ENCODE assay signal across 8 cellular contexts in the genomic region with DNA sequence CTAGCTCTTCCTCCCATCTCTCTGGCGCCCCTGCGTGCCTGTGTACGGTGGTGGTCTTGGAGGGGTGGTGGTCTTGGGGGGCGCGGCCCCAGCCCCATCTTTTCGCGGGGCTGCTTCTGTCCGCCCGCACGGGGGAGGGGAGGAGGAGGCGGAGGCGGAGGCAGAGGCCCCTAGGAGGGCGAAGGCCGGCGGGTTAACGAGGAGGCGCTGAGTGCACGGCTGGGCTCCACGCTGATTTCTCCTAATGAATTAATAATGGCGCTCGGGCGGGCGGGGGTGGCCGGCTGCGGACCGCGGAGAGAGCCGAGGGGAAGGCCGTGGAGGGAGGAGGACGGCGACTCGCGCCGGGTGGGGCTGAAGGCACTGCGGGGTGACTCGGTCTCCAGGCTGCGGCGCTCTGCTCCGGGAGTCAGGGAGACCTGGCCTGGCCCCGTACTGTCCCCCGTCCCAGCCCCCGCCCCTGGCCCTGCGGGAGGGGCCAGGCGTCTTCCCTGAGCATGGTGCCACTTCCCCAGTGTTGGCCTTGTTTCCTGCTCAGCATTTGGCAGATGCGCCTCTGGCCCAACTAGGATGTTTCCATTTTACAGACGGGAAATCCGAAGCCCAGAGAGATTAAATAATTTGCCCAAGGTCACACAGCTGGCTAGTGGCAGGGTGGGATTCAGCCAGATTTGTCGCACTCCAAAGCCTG. TPM values are rescaled to one million over a fixed set of nuclear protein-coding genes. Genes with fewer than 3 reads are reported as not detected.
DNase-seq lines count a peak whose midpoint lies in the region; ATAC-seq, FAIRE-seq and TF ChIP-seq lines count a peak whose summit lies in the region.

No MANE protein-coding gene starts in this region.

- H3K27me3 ChIP-seq in duodenal mucosa (ENCODE audit: control insufficient read depth in 1 of 2, insufficient read depth in 2 of 2, low read length in 2 of 2), result peaks cover 19 to 22% of the 10 kb centered on the region in 2 donors
- H3K27me3 ChIP-seq in SJCRH30, result no peaks in the 10 kb centered on the region

- FAIRE-seq in H54 (lab: Jason Lieb, UNC), result no peak

- H3K36me3 ChIP-seq in duodenal mucosa (ENCODE audit: control insufficient read depth in 1 of 2, insufficient read depth in 2 of 2, low read length in 2 of 2), result no peaks in the 10 kb centered on the region
- H3K36me3 ChIP-seq in urinary bladder (ENCODE audit: insufficient read depth), result no peaks in the 10 kb centered on the region
- no peaks in the 10 kb centered on the region for H3K36me3 ChIP-seq in SJCRH30

- ATAC-seq in memory B cell (ENCODE audit: low read depth), result peak; percentile 75
- no peak for ATAC-seq in GM18520 (IDR thresholded peaks at IDR 0.05; ENCODE audit: unreplicated experiment)

- H3K36me3 Mint-ChIP-seq in memory B cell, result no peaks in the 10 kb centered on the region

- no peak overlapping the region for H3K27ac ChIP-seq in duodenal mucosa (ENCODE audit: low read depth, low read length)
- H3K27ac ChIP-seq in urinary bladder (ENCODE audit: low read depth), result no peak overlapping the region
- no peak overlapping the region for H3K27ac ChIP-seq in SJCRH30

- no peak overlapping the region for H3K9ac ChIP-seq in duodenal mucosa (ENCODE audit: low read depth in 1 of 2, low read length in 2 of 2)

- H3K27ac Mint-ChIP-seq in memory B cell, result no peak overlapping the region

- H3K9me3 ChIP-seq in duodenal mucosa (ENCODE audit: control insufficient read depth in 1 of 2, low read length in 2 of 2) (no peaks in the 10 kb centered on the region), SJCRH30 (replicated peaks) (no peaks in the 10 kb centered on the region)

- DNase-seq in ELR (ENCODE audit: low read depth) (peak; percentile 37), NCI-H510A treated with DMSO at 0.1 percent for 48 hours (lab: John Stamatoyannopoulos, UW) (peak; percentile 58), memory B cell (ENCODE audit: low spot score in 2 of 2) (no peak), H54 (ENCODE audit: insufficient read length, low spot score) (no peak), SJCRH30 (no peak)

- H3K4me1 Mint-ChIP-seq in memory B cell, result peaks cover 14% of the 10 kb centered on the region

- H3K9me3 Mint-ChIP-seq in memory B cell, result no peaks in the 10 kb centered on the region

- peak overlapping the region; percentile 81 for H3K4me3 Mint-ChIP-seq in memory B cell

- no peak for TF ChIP-seq POLR2A in H54 (IDR thresholded peaks at IDR 0.05; ENCODE audit: low read depth, low read length)

- peaks cover 0 to 5% of the 10 kb centered on the region in 2 donors for H3K4me1 ChIP-seq in duodenal mucosa (ENCODE audit: control insufficient read depth in 1 of 2, insufficient read depth in 2 of 2, low read length in 2 of 2)
- peaks cover 1% of the 10 kb centered on the region for H3K4me1 ChIP-seq in urinary bladder (ENCODE audit: insufficient read depth)
- no peaks in the 10 kb centered on the region for H3K4me1 ChIP-seq in SJCRH30

- H3K4me3 ChIP-seq in duodenal mucosa (ENCODE audit: low read depth in 1 of 2, low read length in 2 of 2), result peak overlapping the region; percentile 59 to 67
- H3K4me3 ChIP-seq in urinary bladder (ENCODE audit: low read depth, low read length), result peak overlapping the region; percentile 45
- no peak overlapping the region for H3K4me3 ChIP-seq in SJCRH30

- WGBS in urinary bladder, result 2% methylated on average over 48 of the region's 48 CpGs

- H3K27me3 Mint-ChIP-seq in memory B cell, result peaks cover 23% of the 10 kb centered on the region

RNA-seq across cellular contexts. Expression of gene GAREM2, which starts 6.0 kb away (rescaled TPM):
- total RNA-seq in urinary bladder, result 2.0 TPM
- 4.0 TPM for polyA plus RNA-seq in urinary bladder
- 4.9 and 5.0 TPM in 2 replicates for total RNA-seq in SJCRH30 (2014; rRNA removed; shearing (Covaris generic))

Comparison
In these comparisons a context has a peak if more than half of its experiments do, and no peak if none do; other contexts are left out.
1. DNase-seq: peak in ELR (single experiment) and NCI-H510A treated with DMSO at 0.1 percent for 48 hours (single experiment); none in memory B cell (0 of 2), H54 (single experiment) and SJCRH30 (0 of 2).